Comparison of ENCODE assay signal across 18 cellular contexts in the genomic region with DNA sequence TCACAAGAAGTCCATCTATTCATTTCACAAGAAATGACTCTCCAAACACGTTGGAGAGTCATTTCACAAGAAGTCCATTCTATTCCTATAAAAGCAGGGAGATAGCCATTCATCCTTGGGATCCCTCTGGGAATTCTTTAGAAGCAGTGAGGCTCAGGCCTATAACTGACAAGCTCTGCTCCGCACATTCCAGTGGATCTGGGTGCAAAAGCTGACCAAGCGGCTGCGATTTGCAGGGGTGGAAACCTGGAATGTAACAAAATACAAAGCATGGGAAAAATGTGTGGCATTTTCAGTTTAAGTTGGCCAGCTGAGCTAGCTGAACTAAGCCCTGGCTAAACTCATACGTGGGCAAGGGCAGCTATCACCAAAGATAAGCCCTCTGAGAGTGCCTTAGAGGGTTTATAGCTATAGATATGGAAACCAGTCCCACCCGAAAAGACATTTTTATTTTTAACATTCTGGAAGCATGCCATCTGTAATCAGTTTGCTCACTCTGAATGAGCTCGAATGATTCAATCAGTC. TPM values are rescaled to one million over a fixed set of nuclear protein-coding genes. Genes with fewer than 3 reads are reported as not detected.
A peak's percentile ranks its signal among the peaks of the same experiment; 100 is the strongest.
DNase-seq lines count a peak whose midpoint lies in the region; ATAC-seq and TF ChIP-seq lines count a peak whose summit lies in the region.
"Had no signal": no experiment of that assay in that cellular context is flagged by ENCODE, and none has a peak within 500 bp of the region (broad histone marks: within the 10 kb centered on the region; RNA-seq: fewer than 3 reads in every experiment).

No MANE protein-coding gene starts in this region.

- WGBS in psoas muscle, 3 donors, result 42 to 55% (median 53%) methylated on average over 7 of the region's 7 CpGs

- no peaks in the 10 kb centered on the region for H3K36me3 ChIP-seq in psoas muscle (ENCODE audit: insufficient read depth in 1 of 2, low read depth in 1 of 2)

- H3K27ac ChIP-seq in psoas muscle (no peak overlapping the region), caudate nucleus (ENCODE audit: low read depth, low read length) (no peak overlapping the region)

- no peaks in the 10 kb centered on the region for H3K9me3 ChIP-seq in psoas muscle

- ATAC-seq in HG03342 (IDR thresholded peaks at IDR 0.05; ENCODE audit: unreplicated experiment) (no peak), GM19463 (IDR thresholded peaks at IDR 0.05; ENCODE audit: unreplicated experiment) (no peak), psoas muscle (no peak)
- ATAC-seq: stimulated activated naive CD8-positive, alpha-beta T cell treated with anti-CD3 and anti-CD28 coated beads, Interleukin-15, Interleukin-2, amounts not matched to agents 100 U/mL and 50 U/mL, for 24 hours had no signal

- intact Hi-C loops in psoas muscle (cut with DNase I), result no loop called here

- no peaks in the 10 kb centered on the region for H3K27me3 ChIP-seq in psoas muscle (ENCODE audit: insufficient read depth in 3 of 3, low read length in 2 of 3)

- no peaks in the 10 kb centered on the region for H3K4me1 ChIP-seq in psoas muscle

- DNase-seq in AG20443 (ENCODE audit: low spot score) (peak; percentile 21), M059J (ENCODE audit: low read depth) (peak; percentile 26), fibroblast of gingiva (ENCODE audit: low read depth) (peak; percentile 19), non-pigmented ciliary epithelial cell (ENCODE audit: low read depth) (peak; percentile 53), psoas muscle (no peak), caudate nucleus (lab: John Stamatoyannopoulos, UW) (no peak)
- DNase-seq: activated CD8-positive, alpha-beta memory T cell treated with anti-CD3 and anti-CD28 coated beads for 24 hours; activated gamma-delta T cell; cerebellar nuclear complex; KG1; NCI-H1694; NCI-H69; right cardiac atrium; stimulated activated naive CD8-positive, alpha-beta T cell treated with anti-CD3 and anti-CD28 coated beads, Interleukin-15, Interleukin-2, amounts not matched to agents 100 U/mL and 50 U/mL, for 24 hours had no signal

- H3K4me3 ChIP-seq in psoas muscle, result no peak overlapping the region

- no peak for TF ChIP-seq CTCF in psoas muscle (IDR thresholded peaks at IDR 0.05)

RNA-seq across cellular contexts. Expression of gene TAS2R1, which starts 8.7 kb away (rescaled TPM):
- total RNA-seq in M059J (2014; rRNA removed; shearing (Covaris generic)), result not detected in 2 replicates
- not detected for total RNA-seq in psoas muscle
- polyA plus RNA-seq in psoas muscle, result not detected
- total RNA-seq: mucosa of gallbladder, right cardiac atrium had no signal
- polyA plus RNA-seq: esophagus, right cardiac atrium had no signal

Comparison
In these comparisons a context has a peak if more than half of its experiments do, and no peak if none do; other contexts are left out.
1. DNase-seq: peak in AG20443 (single experiment), M059J (single experiment), fibroblast of gingiva (single experiment) and non-pigmented ciliary epithelial cell (single experiment); none in psoas muscle (0 of 2) and caudate nucleus (0 of 61).